In genomic region chr1:155966135-155966534, GRCh38 we compare ENCODE assay signal across 7 cellular contexts. TPM values are rescaled to one million over a fixed set of nuclear protein-coding genes. Genes with fewer than 3 reads are reported as not detected.
A peak's percentile ranks its signal among the peaks of the same experiment; 100 is the strongest.
DNase-seq lines count a peak whose midpoint lies in the region; ATAC-seq, FAIRE-seq and TF ChIP-seq lines count a peak whose summit lies in the region.
"Had no signal": no experiment of that assay in that cellular context is flagged by ENCODE, and none has a peak within 500 bp of the region (broad histone marks: within the 10 kb centered on the region; RNA-seq: fewer than 3 reads in every experiment).

No MANE protein-coding gene starts in this region.

- no peaks in the 10 kb centered on the region for H3K79me1 ChIP-seq in H9 (ENCODE audit: insufficient read depth, low read depth, low read length, poor library complexity, severe bottlenecking)

- H4K5ac ChIP-seq in H9 (ENCODE audit: insufficient read length, low read depth, low read length): no peak overlapping the region

- H3K4me3 Mint-ChIP-seq in H9 (no peak overlapping the region; a peak in 1 of 5 replicates), astrocyte (ENCODE audit: unreplicated experiment) (no peak overlapping the region), neural progenitor cell (no peak overlapping the region)

- H3F3A ChIP-seq in neural progenitor cell (ENCODE audit: low read depth): no peaks in the 10 kb centered on the region

- TF ChIP-seq CTCF in H9 (conservative IDR thresholded peaks at IDR 0.05): peak; percentile 62
- peak; percentile 6 for TF ChIP-seq CTCF in astrocyte (IDR thresholded peaks at IDR 0.05; ENCODE audit: insufficient read depth, low read depth, low read length)
- peak; percentile 49 for TF ChIP-seq CTCF in neural progenitor cell (IDR thresholded peaks at IDR 0.05)
- no peak for TF ChIP-seq CTCF in ovary (IDR thresholded peaks at IDR 0.05)

- H3K27me3 Mint-ChIP-seq in H9 (ENCODE audit: low read depth): no peaks in the 10 kb centered on the region
- no peaks in the 10 kb centered on the region for H3K27me3 Mint-ChIP-seq in astrocyte (ENCODE audit: low read depth, unreplicated experiment)
- peaks cover 6% of the 10 kb centered on the region for H3K27me3 Mint-ChIP-seq in neural progenitor cell (ENCODE audit: insufficient read depth, low read depth)

- peak overlapping the region in 2 of 3 experiments; percentile 85 to 87; a peak in 4 of 7 replicates for H3K27ac Mint-ChIP-seq in H9
- no peak overlapping the region for H3K27ac Mint-ChIP-seq in astrocyte (ENCODE audit: unreplicated experiment)
- H3K27ac Mint-ChIP-seq in neural progenitor cell: no peak overlapping the region

- H3K4me1 ChIP-seq in H9 (ENCODE audit: insufficient read depth, low read length) (peaks cover 16% of the 10 kb centered on the region), astrocyte (ENCODE audit: insufficient read depth, low read length) (peaks cover 58% of the 10 kb centered on the region), neural progenitor cell (peaks cover 40% of the 10 kb centered on the region), ovary (ENCODE audit: insufficient read depth) (peaks cover 38% of the 10 kb centered on the region)

- H3K9me3 Mint-ChIP-seq in H9 (no peaks in the 10 kb centered on the region), astrocyte (ENCODE audit: unreplicated experiment) (no peaks in the 10 kb centered on the region), neural progenitor cell (no peaks in the 10 kb centered on the region)

- no peak overlapping the region for H2BK12ac ChIP-seq in H9 (ENCODE audit: insufficient read length, low read depth, low read length)

- no peak overlapping the region for H2AK5ac ChIP-seq in H9 (ENCODE audit: insufficient read length, low read length)

- H3K23ac ChIP-seq in H9 (ENCODE audit: insufficient read length, low read depth, low read length): no peak overlapping the region

- ATAC-seq in HG03175 (IDR thresholded peaks at IDR 0.05; ENCODE audit: unreplicated experiment) (no peak), GM18502 (IDR thresholded peaks at IDR 0.05; ENCODE audit: poor library complexity, unreplicated experiment) (no peak)

- H3T11ph ChIP-seq in H9 (ENCODE audit: low read length): no peak overlapping the region

- peaks cover 63% of the 10 kb centered on the region for H3K36me3 ChIP-seq in astrocyte (ENCODE audit: insufficient read depth, low read length)
- no peaks in the 10 kb centered on the region for H3K36me3 ChIP-seq in neural progenitor cell
- no peaks in the 10 kb centered on the region for H3K36me3 ChIP-seq in ovary

- peaks cover 36 to 49% of the 10 kb centered on the region in 2 experiments for H3K4me1 Mint-ChIP-seq in H9
- H3K4me1 Mint-ChIP-seq in astrocyte (ENCODE audit: low read depth, unreplicated experiment): peaks cover 47% of the 10 kb centered on the region
- H3K4me1 Mint-ChIP-seq in neural progenitor cell: peaks cover 40% of the 10 kb centered on the region

- H3K4me3 ChIP-seq in astrocyte (ENCODE audit: insufficient read depth, low read depth, low read length): no peak overlapping the region
- no peak overlapping the region for H3K4me3 ChIP-seq in neural progenitor cell
- H3K4me3 ChIP-seq in ovary: no peak overlapping the region
- H3K4me3 ChIP-seq: testis had no signal

- H3K56ac ChIP-seq in H9 (ENCODE audit: insufficient read length, low read depth, low read length): no peak overlapping the region

- no peak overlapping the region for H2BK20ac ChIP-seq in H9 (ENCODE audit: low read depth, low read length, poor library complexity, severe bottlenecking)

- DNase-seq in H9 (no peak), astrocyte (ENCODE audit: low read depth) (no peak), neural progenitor cell (ENCODE audit: low spot score) (peak; percentile 48), ovary (no peak)
- DNase-seq: testis had no signal

- H3K79me2 ChIP-seq in H9 (ENCODE audit: insufficient read depth, low read length) (peaks cover 5% of the 10 kb centered on the region), astrocyte (ENCODE audit: insufficient read depth, low read length) (peaks cover 82% of the 10 kb centered on the region), neural progenitor cell (ENCODE audit: low read depth) (peaks cover 55% of the 10 kb centered on the region)

- peaks cover 46 to 82% (median 82%) of the 10 kb centered on the region in 3 experiments for H3K36me3 Mint-ChIP-seq in H9 (ENCODE audit: insufficient read depth in 1 of 3, low read depth in 3 of 3)
- peaks cover 33% of the 10 kb centered on the region for H3K36me3 Mint-ChIP-seq in astrocyte (ENCODE audit: low read depth, unreplicated experiment)
- peaks cover 38% of the 10 kb centered on the region for H3K36me3 Mint-ChIP-seq in neural progenitor cell

- no peak for TF ChIP-seq POLR2A in ovary (IDR thresholded peaks at IDR 0.05)

- no peak overlapping the region for H3K18ac ChIP-seq in H9 (ENCODE audit: insufficient read length, low read depth, low read length)

- H3K4me2 ChIP-seq in H9 (ENCODE audit: insufficient read depth, insufficient read length, low read length): no peak overlapping the region
- H3K4me2 ChIP-seq in astrocyte (ENCODE audit: low read length): no peak overlapping the region
- no peak overlapping the region for H3K4me2 ChIP-seq in neural progenitor cell

- H3K23me2 ChIP-seq in H9 (ENCODE audit: insufficient read length, low read depth, low read length, poor library complexity, severe bottlenecking): no peaks in the 10 kb centered on the region

- H3K27ac ChIP-seq in H9 (ENCODE audit: insufficient read length, low read depth, low read length): no peak overlapping the region
- no peak overlapping the region for H3K27ac ChIP-seq in astrocyte (ENCODE audit: low read depth, low read length)
- H3K27ac ChIP-seq in neural progenitor cell: no peak overlapping the region
- H3K27ac ChIP-seq in ovary: no peak overlapping the region
- H3K27ac ChIP-seq: testis had no signal

- H2BK15ac ChIP-seq in H9 (ENCODE audit: low read depth, low read length): no peak overlapping the region

- H3K4ac ChIP-seq in H9 (ENCODE audit: low read depth, low read length): no peak overlapping the region

- TF ChIP-seq EP300 in ovary (IDR thresholded peaks at IDR 0.05): no peak

- H3K14ac ChIP-seq in H9 (ENCODE audit: insufficient read depth, low read length): no peak overlapping the region

- H3K27me3 ChIP-seq in H9 (ENCODE audit: insufficient read depth, low read length) (no peaks in the 10 kb centered on the region), astrocyte (ENCODE audit: insufficient read depth, low read length) (no peaks in the 10 kb centered on the region), neural progenitor cell (no peaks in the 10 kb centered on the region), ovary (no peaks in the 10 kb centered on the region)
- H3K27me3 ChIP-seq: testis had no signal

- H3K9me3 ChIP-seq in H9 (ENCODE audit: control insufficient read depth, low read depth, low read length) (no peaks in the 10 kb centered on the region), astrocyte (ENCODE audit: insufficient read depth, low read depth, low read length) (no peaks in the 10 kb centered on the region), neural progenitor cell (ENCODE audit: low read depth) (no peaks in the 10 kb centered on the region), ovary (no peaks in the 10 kb centered on the region)
- H3K9me3 ChIP-seq: testis had no signal

- H4K8ac ChIP-seq in H9 (replicated peaks; ENCODE audit: insufficient read length, low read depth, low read length): no peak overlapping the region

- no peak for FAIRE-seq in astrocyte (lab: Jason Lieb, UNC)

- no peak overlapping the region for H4K91ac ChIP-seq in H9 (ENCODE audit: insufficient read length, low read depth, low read length)

- no CpG with 5 or more reads among the region's 9 CpGs for WGBS in H9 (ENCODE audit: extremely low coverage, insufficient read length, low lambda C conversion rate)
- 44 to 54% (median 53%) methylated on average over 9 of the region's 9 CpGs for WGBS in ovary, 3 donors

- H2BK5ac ChIP-seq in H9 (ENCODE audit: insufficient read length, low read length): no peak overlapping the region

- H3K9ac ChIP-seq in H9 (ENCODE audit: extremely low read depth, insufficient read length, low read length) (no peak overlapping the region), astrocyte (ENCODE audit: low read length) (no peak overlapping the region), neural progenitor cell (no peak overlapping the region)

- H2BK120ac ChIP-seq in H9 (ENCODE audit: low read depth, low read length, poor library complexity, severe bottlenecking): no peak overlapping the region

- H4K20me1 ChIP-seq in H9 (ENCODE audit: control insufficient read depth, insufficient read depth, insufficient read length): peaks cover 3% of the 10 kb centered on the region
- H4K20me1 ChIP-seq in astrocyte (ENCODE audit: insufficient read depth, low read length): peaks cover 82% of the 10 kb centered on the region
- H4K20me1 ChIP-seq in neural progenitor cell (ENCODE audit: low read depth): peaks cover 67% of the 10 kb centered on the region

- H2AFZ ChIP-seq in H9 (ENCODE audit: low read length) (no peak overlapping the region), astrocyte (ENCODE audit: low read depth, low read length) (no peak overlapping the region), neural progenitor cell (replicated peaks) (no peak overlapping the region)

- intact Hi-C loops in ovary (cut with DNase I): no loop called here

RNA-seq across cellular contexts. Expression of gene ARHGEF2, which starts 12.2 kb away (rescaled TPM):
- 103 and 111 TPM in 2 replicates for total RNA-seq in H9 (2021)
- 98.3 and 99.3 TPM in 2 replicates for total RNA-seq in astrocyte
- 79.7 and 108 TPM in 2 replicates for total RNA-seq in neural progenitor cell (ENCODE audit: low replicate concordance)
- total RNA-seq in ovary: 100 to 1,000 TPM in 1 of 7 donors, 10 to 100 TPM in 6; 41.0 to 221 (median 63.3) TPM
- polyA plus RNA-seq in ovary: 100 to 1,000 TPM in 1 of 2 donors, 10 to 100 TPM in 1; 36.3 to 108 TPM

RNA-seq across cellular contexts. Expression of gene RXFP4, which starts 24.7 kb away (rescaled TPM):
- total RNA-seq in H9 (2021) (not detected in 2 replicates), astrocyte (not detected in 2 replicates), neural progenitor cell (ENCODE audit: low replicate concordance) (not detected in 2 replicates), ovary (not detected)
- not detected for polyA plus RNA-seq in ovary

RNA-seq across cellular contexts. Expression of gene KHDC4, which starts 31.9 kb away (rescaled TPM):
- total RNA-seq in H9 (2021): 57.6 and 57.7 TPM in 2 replicates
- total RNA-seq in astrocyte: 44.6 and 48.2 TPM in 2 replicates
- total RNA-seq in neural progenitor cell (ENCODE audit: low replicate concordance): 91.5 and 91.9 TPM in 2 replicates
- total RNA-seq in ovary: 10 to 100 TPM; 38.1 to 61.1 (median 46.4) TPM
- polyA plus RNA-seq in ovary: 10 to 100 TPM; 35.4 to 47.1 TPM

RNA-seq across cellular contexts. Expression of gene SSR2, which starts 54.6 kb away (rescaled TPM):
- total RNA-seq in H9 (2021): 170 and 172 TPM in 2 replicates
- 236 and 244 TPM in 2 replicates for total RNA-seq in astrocyte
- 293 and 314 TPM in 2 replicates for total RNA-seq in neural progenitor cell (ENCODE audit: low replicate concordance)
- 100 to 1,000 TPM; 261 to 496 (median 272) TPM for total RNA-seq in ovary
- 100 to 1,000 TPM; 465 to 601 TPM for polyA plus RNA-seq in ovary

RNA-seq across cellular contexts. Expression of gene RIT1, which starts 55.0 kb away (rescaled TPM):
- total RNA-seq in H9 (2021) (26.4 and 27.4 TPM in 2 replicates), astrocyte (59.4 and 63.2 TPM in 2 replicates), neural progenitor cell (ENCODE audit: low replicate concordance) (41.5 and 51.3 TPM in 2 replicates), ovary (10 to 100 TPM; 10.9 to 26.9 (median 23.0) TPM)
- 10 to 100 TPM in 1 of 2 donors, 1 to 10 TPM in 1; 8.6 to 20.2 TPM for polyA plus RNA-seq in ovary

Comparison
In these comparisons a context has a peak if more than half of its experiments do, and no peak if none do; other contexts are left out.
1. H3K27ac Mint-ChIP-seq: peak in H9 (2 of 3); none in astrocyte (single experiment) and neural progenitor cell (single experiment).
2. CTCF ChIP-seq: peak in H9 (single experiment), astrocyte (single experiment) and neural progenitor cell (single experiment); none in ovary (0 of 3).